ENCODE assay signal across 21 cellular contexts in the genomic region with DNA sequence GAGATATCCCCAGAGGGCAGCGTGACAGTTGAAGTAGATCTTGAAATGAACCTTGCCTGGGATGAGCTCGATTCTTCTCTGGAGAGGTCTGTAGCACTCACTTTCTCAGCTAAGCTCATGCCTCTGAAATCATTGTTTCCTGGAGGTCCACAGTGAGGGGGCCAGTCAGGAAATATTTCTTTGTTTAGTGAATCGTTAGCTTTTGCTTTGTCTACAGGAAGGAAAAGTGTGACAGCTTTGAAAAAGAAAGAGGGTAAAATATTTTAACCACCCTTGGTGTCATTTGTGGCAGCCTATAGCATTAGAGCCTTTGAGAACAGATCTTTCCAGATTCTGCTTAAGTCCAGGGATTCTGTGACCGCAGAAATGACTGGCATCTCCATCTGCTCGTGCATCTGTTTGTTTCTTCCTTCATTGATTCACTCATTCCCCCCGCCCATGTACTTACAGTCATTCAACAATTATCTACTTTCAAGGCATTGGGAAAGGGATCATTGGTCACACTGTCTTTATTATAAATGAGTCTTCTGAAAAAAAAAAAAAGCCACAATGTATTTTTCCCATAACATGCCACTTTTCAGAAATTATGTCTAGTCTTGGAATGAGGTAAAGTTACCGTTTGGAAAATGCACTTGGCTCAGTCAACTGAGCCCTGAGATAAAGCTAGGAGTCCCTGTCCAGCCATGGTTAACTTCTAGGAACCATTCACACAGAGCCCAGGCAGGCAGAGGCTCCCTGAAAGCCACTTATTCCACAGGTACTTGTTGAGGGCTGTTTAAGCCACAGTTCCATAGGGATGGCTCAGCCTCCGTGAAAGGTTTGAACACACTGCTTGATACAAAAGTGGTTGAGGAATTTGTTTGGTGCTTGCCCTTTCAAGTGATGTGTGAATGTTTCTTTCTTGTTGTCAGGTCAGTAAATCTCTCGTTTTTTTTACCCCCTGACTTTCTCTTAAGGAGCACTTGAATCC.
DNase-seq lines count a peak whose midpoint lies in the region; ATAC-seq and TF ChIP-seq lines count a peak whose summit lies in the region.
"Had no signal": no experiment of that assay in that cellular context is flagged by ENCODE, and none has a peak within 500 bp of the region (broad histone marks: within the 10 kb centered on the region; RNA-seq: fewer than 3 reads in every experiment).

No MANE protein-coding gene starts in this region.

- H3K4me1 Mint-ChIP-seq in H9 (peaks cover 37 to 41% of the 10 kb centered on the region in 2 experiments), glutamatergic neuron (ENCODE audit: low read depth, unreplicated experiment) (peaks cover 66% of the 10 kb centered on the region), T-cell (peaks cover 0 to 3% (median 0%) of the 10 kb centered on the region in 3 donors)

- H3K36me3 ChIP-seq in WERI-Rb-1 (no peaks in the 10 kb centered on the region; the same call in 1 of the 2 replicates), Karpas-422 (ENCODE audit: insufficient read depth, low read length) (no peaks in the 10 kb centered on the region)
- H3K36me3 ChIP-seq: heart right ventricle, transverse colon had no signal

- H4K8ac ChIP-seq in H9 (replicated peaks; ENCODE audit: insufficient read length, low read depth, low read length): no peak overlapping the region

- H4K91ac ChIP-seq in H9 (ENCODE audit: insufficient read length, low read depth, low read length): no peak overlapping the region

- no peak overlapping the region for H3K56ac ChIP-seq in H9 (ENCODE audit: insufficient read length, low read depth, low read length)

- no peak overlapping the region for H2BK15ac ChIP-seq in H9 (ENCODE audit: low read depth, low read length)

- no peak overlapping the region for H3K18ac ChIP-seq in H9 (ENCODE audit: insufficient read length, low read depth, low read length)

- H3K27me3 ChIP-seq in H9 (ENCODE audit: insufficient read depth, low read length): no peaks in the 10 kb centered on the region
- no peaks in the 10 kb centered on the region for H3K27me3 ChIP-seq in WERI-Rb-1 (ENCODE audit: insufficient read depth, low read depth, severe bottlenecking)
- H3K27me3 ChIP-seq in Karpas-422 (ENCODE audit: low read length): no peaks in the 10 kb centered on the region
- H3K27me3 ChIP-seq: heart right ventricle, transverse colon had no signal

- no peak overlapping the region for H4K5ac ChIP-seq in H9 (ENCODE audit: insufficient read length, low read depth, low read length)

- H2BK5ac ChIP-seq in H9 (ENCODE audit: insufficient read length, low read length): no peak overlapping the region

- DNase-seq in AG04449 (ENCODE audit: low read depth, low spot score): peak; percentile 41
- DNase-seq in H9: no peak
- DNase-seq in WERI-Rb-1: peak; percentile 37
- DNase-seq in glutamatergic neuron: no peak
- no peak for DNase-seq in T-cell
- no peak for DNase-seq in Karpas-422
- DNase-seq in activated T-cell treated with anti-CD3 and anti-CD28 coated beads, Interleukin-2, amount 50 U/mL, for 48 hours: no peak
- no peak for DNase-seq in iPS-NIHi7 (ENCODE audit: extremely low spot score)
- DNase-seq: activated CD8-positive, alpha-beta T cell treated with anti-CD3 and anti-CD28 coated beads for 36 hours; amniotic stem cell; heart right ventricle; Kasumi-1; kidney; NCI-H187; NCI-H526 treated with DMSO at 0.1 percent for 48 hours; occipital lobe; PC-9; transverse colon had no signal

- POLR2A ChIA-PET in AG04449 (lab: Yijun Ruan, JAX): no interaction called here
- POLR2A ChIA-PET in T-cell (lab: Charles Lee): no interaction called here

- H2BK120ac ChIP-seq in H9 (ENCODE audit: low read depth, low read length, poor library complexity, severe bottlenecking): no peak overlapping the region

- TF ChIP-seq CTCF in AG04449 (IDR thresholded peaks at IDR 0.05; ENCODE audit: insufficient read depth, low read length, missing control alignments) (no peak), H9 (conservative IDR thresholded peaks at IDR 0.05) (no peak), WERI-Rb-1 (IDR thresholded peaks at IDR 0.05; ENCODE audit: low read depth, low read length) (no peak), glutamatergic neuron (IDR thresholded peaks at IDR 0.05; ENCODE audit: partially characterized antibody, unreplicated experiment) (no peak)

- H3K36me3 Mint-ChIP-seq in H9 (ENCODE audit: insufficient read depth in 1 of 3, low read depth in 3 of 3) (no peaks in the 10 kb centered on the region), glutamatergic neuron (ENCODE audit: unreplicated experiment) (no peaks in the 10 kb centered on the region), T-cell (no peaks in the 10 kb centered on the region)
- H3K36me3 Mint-ChIP-seq: mesothelial cell of epicardium had no signal

- H3K4me3 ChIP-seq in AG04449 (ENCODE audit: low read depth, low read length): no peak overlapping the region
- no peak overlapping the region for H3K4me3 ChIP-seq in WERI-Rb-1 (ENCODE audit: low read depth, low read length)
- no peak overlapping the region for H3K4me3 ChIP-seq in Karpas-422 (ENCODE audit: low read length)
- H3K4me3 ChIP-seq: heart right ventricle, PC-9, skin epidermis, transverse colon had no signal

- H3K9me2 ChIP-seq in Karpas-422 (replicated peaks; ENCODE audit: insufficient read depth, low read length): no peaks in the 10 kb centered on the region

- no peaks in the 10 kb centered on the region for H4K20me1 ChIP-seq in H9 (ENCODE audit: control insufficient read depth, insufficient read depth, insufficient read length)
- no peaks in the 10 kb centered on the region for H4K20me1 ChIP-seq in Karpas-422 (ENCODE audit: insufficient read depth, low read depth, low read length)

- H3K4me1 ChIP-seq in H9 (ENCODE audit: insufficient read depth, low read length) (no peaks in the 10 kb centered on the region), Karpas-422 (ENCODE audit: low read length) (no peaks in the 10 kb centered on the region)

- H3K9me3 Mint-ChIP-seq in H9: no peaks in the 10 kb centered on the region
- peaks cover 8% of the 10 kb centered on the region for H3K9me3 Mint-ChIP-seq in glutamatergic neuron (ENCODE audit: unreplicated experiment)
- no peaks in the 10 kb centered on the region for H3K9me3 Mint-ChIP-seq in T-cell
- H3K9me3 Mint-ChIP-seq: activated CD8-positive, alpha-beta T cell treated with anti-CD3 and anti-CD28 coated beads for 36 hours; mesothelial cell of epicardium had no signal

- no peak overlapping the region for H3K4ac ChIP-seq in H9 (ENCODE audit: low read depth, low read length)

- no peak overlapping the region for H3K27ac ChIP-seq in H9 (ENCODE audit: insufficient read length, low read depth, low read length)
- peak overlapping the region; percentile 60 for H3K27ac ChIP-seq in WERI-Rb-1
- no peak overlapping the region for H3K27ac ChIP-seq in Karpas-422 (ENCODE audit: low read length)
- H3K27ac ChIP-seq: epithelial cell of prostate, heart right ventricle, PC-9, skin epidermis, transverse colon had no signal

- H3K23ac ChIP-seq in H9 (ENCODE audit: insufficient read length, low read depth, low read length): no peak overlapping the region

- no peaks in the 10 kb centered on the region for H3K79me2 ChIP-seq in H9 (ENCODE audit: insufficient read depth, low read length)
- no peaks in the 10 kb centered on the region for H3K79me2 ChIP-seq in Karpas-422 (ENCODE audit: low read length)

- H3K23me2 ChIP-seq in H9 (ENCODE audit: insufficient read length, low read depth, low read length, poor library complexity, severe bottlenecking): no peaks in the 10 kb centered on the region

- no peaks in the 10 kb centered on the region for H3K79me1 ChIP-seq in H9 (ENCODE audit: insufficient read depth, low read depth, low read length, poor library complexity, severe bottlenecking)

- H2AFZ ChIP-seq in H9 (ENCODE audit: low read length): no peak overlapping the region
- no peak overlapping the region for H2AFZ ChIP-seq in Karpas-422 (ENCODE audit: low read length)
- H2AFZ ChIP-seq: PC-9 had no signal

- no peak overlapping the region for H2AK5ac ChIP-seq in H9 (ENCODE audit: insufficient read length, low read length)

- 0 out of 2 replicates have a peak overlapping the region, but pooled peaks have one; percentile 39 for H3K14ac ChIP-seq in H9 (ENCODE audit: insufficient read depth, low read length)

- H3K27ac Mint-ChIP-seq in H9: peak overlapping the region; percentile 27 to 74 (median 50); a peak in 4 of 7 replicates
- H3K27ac Mint-ChIP-seq in glutamatergic neuron (ENCODE audit: unreplicated experiment): peak overlapping the region; percentile 88
- no peak overlapping the region for H3K27ac Mint-ChIP-seq in T-cell
- H3K27ac Mint-ChIP-seq: activated CD8-positive, alpha-beta T cell treated with anti-CD3 and anti-CD28 coated beads for 36 hours; mesothelial cell of epicardium had no signal

- H2BK20ac ChIP-seq in H9 (ENCODE audit: low read depth, low read length, poor library complexity, severe bottlenecking): no peak overlapping the region

- H3K4me3 Mint-ChIP-seq in H9 (no peak overlapping the region), glutamatergic neuron (ENCODE audit: unreplicated experiment) (peak overlapping the region; percentile 43), T-cell (no peak overlapping the region)
- H3K4me3 Mint-ChIP-seq: activated CD8-positive, alpha-beta T cell treated with anti-CD3 and anti-CD28 coated beads for 36 hours; mesothelial cell of epicardium had no signal

- no peak for ATAC-seq in T-cell (replicated peaks in 1 of 4)
- ATAC-seq: heart right ventricle had no signal

- H2BK12ac ChIP-seq in H9 (ENCODE audit: insufficient read length, low read depth, low read length): no peak overlapping the region

- WGBS in H9 (ENCODE audit: extremely low coverage, insufficient read length, low lambda C conversion rate): no CpG with 5 or more reads among the region's 9 CpGs

- H3K9ac ChIP-seq in H9 (ENCODE audit: extremely low read depth, insufficient read length, low read length) (no peak overlapping the region), Karpas-422 (ENCODE audit: low read length) (no peak overlapping the region)

- H3K4me2 ChIP-seq in H9 (ENCODE audit: insufficient read depth, insufficient read length, low read length): no peak overlapping the region
- no peak overlapping the region for H3K4me2 ChIP-seq in Karpas-422 (ENCODE audit: low read depth, low read length, poor library complexity, severe bottlenecking)
- H3K4me2 ChIP-seq: PC-9 had no signal

- CTCF ChIA-PET in AG04449 (lab: Yijun Ruan, JAX): interaction anchor here (0.6 to 1.1 kb wide), 4 partner anchors 9 to 17 kb away, joined by 3 read pairs; no protein-coding TSS in a partner anchor
- CTCF ChIA-PET in T-cell (lab: Charles Lee): interaction anchor here in 1 of 2 donors (0.6 kb wide), 1 partner anchor 235 kb away, joined by 4 read pairs; no protein-coding TSS in a partner anchor

- H3T11ph ChIP-seq in H9 (ENCODE audit: low read length): no peak overlapping the region

- H3K27me3 Mint-ChIP-seq in H9 (ENCODE audit: low read depth): no peaks in the 10 kb centered on the region
- no peaks in the 10 kb centered on the region for H3K27me3 Mint-ChIP-seq in glutamatergic neuron (ENCODE audit: unreplicated experiment)
- no peaks in the 10 kb centered on the region for H3K27me3 Mint-ChIP-seq in T-cell

- H3K9me3 ChIP-seq in H9 (ENCODE audit: control insufficient read depth, low read depth, low read length) (no peaks in the 10 kb centered on the region), WERI-Rb-1 (ENCODE audit: severe bottlenecking) (no peaks in the 10 kb centered on the region), Karpas-422 (ENCODE audit: low read length) (no peaks in the 10 kb centered on the region)
- H3K9me3 ChIP-seq: heart right ventricle, transverse colon had no signal

Comparison
In these comparisons a context has a peak if more than half of its experiments do, and no peak if none do; other contexts are left out.
1. DNase-seq: peak in AG04449 (single experiment) and WERI-Rb-1 (single experiment); none in H9 (single experiment), glutamatergic neuron (single experiment), T-cell (0 of 34), Karpas-422 (single experiment), activated T-cell treated with anti-CD3 and anti-CD28 coated beads, Interleukin-2, amount 50 U/mL, for 48 hours (0 of 2) and iPS-NIHi7 (single experiment).
2. H3K27ac Mint-ChIP-seq: peak in H9 (3 of 3) and glutamatergic neuron (single experiment); none in T-cell (0 of 2).